Comparison of ENCODE assay signal across 8 cellular contexts in the genomic region with DNA sequence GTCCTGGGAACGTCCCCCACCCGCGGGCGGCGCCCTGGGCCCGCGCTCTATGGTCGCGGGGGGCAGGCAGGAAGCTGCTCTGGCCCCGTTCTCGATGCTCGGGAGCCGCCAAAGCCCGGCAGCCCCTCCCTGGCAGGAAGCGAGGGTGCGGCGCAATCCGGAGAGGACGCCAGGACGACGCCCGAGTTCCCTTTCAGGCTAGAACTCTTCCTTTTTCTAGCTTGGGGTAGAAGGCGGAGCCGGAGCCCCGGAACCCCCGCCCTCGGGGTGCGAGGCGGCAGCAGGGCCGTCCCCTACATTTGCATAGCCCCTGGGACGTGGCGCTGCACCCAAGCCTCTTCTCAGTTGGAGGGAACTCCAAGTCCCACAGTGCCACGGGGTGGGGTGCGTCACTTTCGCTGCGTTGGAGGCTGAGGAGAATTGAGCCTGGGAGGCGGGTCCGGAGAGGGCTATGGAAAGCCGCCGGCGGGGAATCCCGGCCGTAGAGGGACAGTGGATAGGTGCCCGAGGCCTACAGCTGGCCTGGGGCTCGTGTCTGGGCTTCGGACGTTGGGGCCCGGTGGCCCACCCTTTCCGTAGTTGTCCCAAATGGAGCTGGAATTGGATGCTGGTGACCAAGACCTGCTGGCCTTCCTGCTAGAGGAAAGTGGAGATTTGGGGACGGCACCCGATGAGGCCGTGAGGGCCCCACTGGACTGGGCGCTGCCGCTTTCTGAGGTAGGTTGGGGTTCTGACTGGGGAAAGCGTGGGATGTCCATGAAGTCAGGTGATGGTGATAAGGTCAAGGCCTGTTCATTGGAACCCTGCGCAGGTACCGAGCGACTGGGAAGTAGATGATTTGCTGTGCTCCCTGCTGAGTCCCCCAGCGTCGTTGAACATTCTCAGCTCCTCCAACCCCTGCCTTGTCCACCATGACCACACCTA. TPM values are rescaled to one million over a fixed set of nuclear protein-coding genes. Genes with fewer than 3 reads are reported as not detected.
DNase-seq lines count a peak whose midpoint lies in the region; ATAC-seq and TF ChIP-seq lines count a peak whose summit lies in the region.

TSS of gene CREB3 (plus strand) at position 482 of the 924 bp plus-strand sequence. CDS start at position 589, 107 bp downstream.
A gene with protein sequence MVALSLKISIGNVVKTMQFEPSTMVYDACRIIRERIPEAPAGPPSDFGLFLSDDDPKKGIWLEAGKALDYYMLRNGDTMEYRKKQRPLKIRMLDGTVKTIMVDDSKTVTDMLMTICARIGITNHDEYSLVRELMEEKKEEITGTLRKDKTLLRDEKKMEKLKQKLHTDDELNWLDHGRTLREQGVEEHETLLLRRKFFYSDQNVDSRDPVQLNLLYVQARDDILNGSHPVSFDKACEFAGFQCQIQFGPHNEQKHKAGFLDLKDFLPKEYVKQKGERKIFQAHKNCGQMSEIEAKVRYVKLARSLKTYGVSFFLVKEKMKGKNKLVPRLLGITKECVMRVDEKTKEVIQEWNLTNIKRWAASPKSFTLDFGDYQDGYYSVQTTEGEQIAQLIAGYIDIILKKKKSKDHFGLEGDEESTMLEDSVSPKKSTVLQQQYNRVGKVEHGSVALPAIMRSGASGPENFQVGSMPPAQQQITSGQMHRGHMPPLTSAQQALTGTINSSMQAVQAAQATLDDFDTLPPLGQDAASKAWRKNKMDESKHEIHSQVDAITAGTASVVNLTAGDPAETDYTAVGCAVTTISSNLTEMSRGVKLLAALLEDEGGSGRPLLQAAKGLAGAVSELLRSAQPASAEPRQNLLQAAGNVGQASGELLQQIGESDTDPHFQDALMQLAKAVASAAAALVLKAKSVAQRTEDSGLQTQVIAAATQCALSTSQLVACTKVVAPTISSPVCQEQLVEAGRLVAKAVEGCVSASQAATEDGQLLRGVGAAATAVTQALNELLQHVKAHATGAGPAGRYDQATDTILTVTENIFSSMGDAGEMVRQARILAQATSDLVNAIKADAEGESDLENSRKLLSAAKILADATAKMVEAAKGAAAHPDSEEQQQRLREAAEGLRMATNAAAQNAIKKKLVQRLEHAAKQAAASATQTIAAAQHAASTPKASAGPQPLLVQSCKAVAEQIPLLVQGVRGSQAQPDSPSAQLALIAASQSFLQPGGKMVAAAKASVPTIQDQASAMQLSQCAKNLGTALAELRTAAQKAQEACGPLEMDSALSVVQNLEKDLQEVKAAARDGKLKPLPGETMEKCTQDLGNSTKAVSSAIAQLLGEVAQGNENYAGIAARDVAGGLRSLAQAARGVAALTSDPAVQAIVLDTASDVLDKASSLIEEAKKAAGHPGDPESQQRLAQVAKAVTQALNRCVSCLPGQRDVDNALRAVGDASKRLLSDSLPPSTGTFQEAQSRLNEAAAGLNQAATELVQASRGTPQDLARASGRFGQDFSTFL (N-terminal part only) (minus strand): TSS at position 11 of the 924 bp plus-strand sequence. CDS start 6,501 bp downstream, outside the sequence.

- H3K4me3 ChIP-seq in testis: peak within 1 kb of the TSS; percentile 70 to 95

- H3K4me1 Mint-ChIP-seq in activated naive CD4-positive, alpha-beta T cell treated with anti-CD3 and anti-CD28 coated beads, Interleukin-2, amount 50 U/mL, for 24 hours: peaks cover 31% of the 10 kb centered on the region

- peak; percentile 50 for TF ChIP-seq CTCF in GM10266 (IDR thresholded peaks at IDR 0.05; ENCODE audit: control insufficient read depth, insufficient read depth, low read depth, missing control alignments)
- no peak for TF ChIP-seq CTCF in omental fat pad (IDR thresholded peaks at IDR 0.05)
- peak in 1 of 3 experiments; percentile 13 for TF ChIP-seq CTCF in testis (IDR thresholded peaks at IDR 0.05)

- intact Hi-C loops in testis (cut with DNase I; ENCODE audit: low total_unique reads): loop anchor here (10.0 kb wide), 1 partner anchor 82 kb away; the partner anchor contains the start of genes HINT2 and SPAG8

- H3K27ac ChIP-seq in testis: peak within 1 kb of the TSS; percentile 71 to 97

- no peak within 1 kb of the TSS for H3K4me3 Mint-ChIP-seq in activated naive CD4-positive, alpha-beta T cell treated with anti-CD3 and anti-CD28 coated beads, Interleukin-2, amount 50 U/mL, for 24 hours

- H3K9me3 ChIP-seq in testis: no peaks in the 10 kb centered on the region

- no peaks in the 10 kb centered on the region for H3K27me3 ChIP-seq in testis

- ATAC-seq in HG02610 (IDR thresholded peaks at IDR 0.05; ENCODE audit: unreplicated experiment): peak; percentile 79
- peak; percentile 89 for ATAC-seq in SK-N-SH treated with all-trans-retinoic acid at 6 μM for 48 hours
- ATAC-seq in omental fat pad (ENCODE audit: low FRiP score): peak; percentile 87

- peaks cover 50% of the 10 kb centered on the region for H3K4me1 ChIP-seq in testis

- no peaks in the 10 kb centered on the region for H3K9me3 Mint-ChIP-seq in activated naive CD4-positive, alpha-beta T cell treated with anti-CD3 and anti-CD28 coated beads, Interleukin-2, amount 50 U/mL, for 24 hours

- peaks cover 4% of the 10 kb centered on the region for H3K36me3 Mint-ChIP-seq in activated naive CD4-positive, alpha-beta T cell treated with anti-CD3 and anti-CD28 coated beads, Interleukin-2, amount 50 U/mL, for 24 hours

- peak within 1 kb of the TSS; percentile 90 for H3K27ac Mint-ChIP-seq in activated naive CD4-positive, alpha-beta T cell treated with anti-CD3 and anti-CD28 coated beads, Interleukin-2, amount 50 U/mL, for 24 hours

- peak; percentile 61 for TF ChIP-seq POLR2A in testis (IDR thresholded peaks at IDR 0.05)

- WGBS in testis, 2 donors: 0% methylated on average over 16 to 46 of the region's 60 CpGs

- H3K36me3 ChIP-seq in testis (ENCODE audit: low read depth, missing control alignments): no peaks in the 10 kb centered on the region

- no peaks in the 10 kb centered on the region for H3K27me3 Mint-ChIP-seq in activated naive CD4-positive, alpha-beta T cell treated with anti-CD3 and anti-CD28 coated beads, Interleukin-2, amount 50 U/mL, for 24 hours

- DNase-seq in GM10266 (ENCODE audit: extremely low spot score): peak; percentile 97
- peak; percentile 99 for DNase-seq in NCI-H1092 (lab: John Stamatoyannopoulos, UW)
- peak; percentile 98 for DNase-seq in globus pallidus (ENCODE audit: low spot score)
- DNase-seq in omental fat pad (ENCODE audit: low spot score): peak; percentile 85
- DNase-seq in testis: peak; percentile 98

TF ChIP-seq in SK-N-SH treated with all-trans-retinoic acid at 6 μM for 48 hours, 23 proteins besides CTCF, POLR2A, EP300 and RAD21:
- TF ChIP-seq PPARA (CRISPR knock-in tag; IDR thresholded peaks at IDR 0.05; ENCODE audit: borderline replicate concordance) (no peak), CREB5 (CRISPR knock-in tag; IDR thresholded peaks at IDR 0.05; ENCODE audit: low read depth) (no peak), SNAI2 (CRISPR knock-in tag; IDR thresholded peaks at IDR 0.05) (no peak), TSHZ2 (CRISPR knock-in tag; IDR thresholded peaks at IDR 0.05) (no peak), CSDC2 (CRISPR knock-in tag; IDR thresholded peaks at IDR 0.05) (no peak), ISL1 (CRISPR knock-in tag; IDR thresholded peaks at IDR 0.05) (no peak), ESRRG (CRISPR knock-in tag; IDR thresholded peaks at IDR 0.05) (no peak)

RNA-seq across cellular contexts. Expression of gene CREB3, which starts in this region (rescaled TPM):
- total RNA-seq in omental fat pad (10 to 100 TPM; 43.2 to 48.3 (median 45.8) TPM), testis (10 to 100 TPM; 51.2 to 63.1 TPM)
- 85.0 TPM for polyA plus RNA-seq in testis (ENCODE audit: insufficient read depth, low read depth, low replicate concordance)

RNA-seq across cellular contexts. Expression of the second gene that starts in this region (rescaled TPM):
- total RNA-seq in omental fat pad: 100 to 1,000 TPM; 301 to 553 (median 412) TPM
- 100 to 1,000 TPM; 134 to 201 TPM for total RNA-seq in testis
- polyA plus RNA-seq in testis (ENCODE audit: insufficient read depth, low read depth, low replicate concordance): 171 TPM

Comparison
In these comparisons a context has a peak if more than half of its experiments do, and no peak if none do; other contexts are left out.
1. Peak in every context shown above with its lines: DNase-seq, ATAC-seq, H3K4me3 ChIP-seq and H3K27ac ChIP-seq.